ENCODE assay signal across 10 cellular contexts in genomic region chr16:24543949-24544348, GRCh38. TPM values are rescaled to one million over a fixed set of nuclear protein-coding genes. Genes with fewer than 3 reads are reported as not detected.
DNase-seq lines count a peak whose midpoint lies in the region; ATAC-seq and TF ChIP-seq lines count a peak whose summit lies in the region.
"Had no signal": no experiment of that assay in that cellular context is flagged by ENCODE, and none has a peak within 500 bp of the region (broad histone marks: within the 10 kb centered on the region; RNA-seq: fewer than 3 reads in every experiment).

No MANE protein-coding gene starts in this region.

- H3K9me3 ChIP-seq in OCI-LY3 (ENCODE audit: insufficient read depth, low read length) (no peaks in the 10 kb centered on the region), endodermal cell (ENCODE audit: control insufficient read depth, low read length) (no peaks in the 10 kb centered on the region)
- H3K9me3 ChIP-seq: pancreas had no signal

- 79 to 84% methylated on average over 2 of the region's 2 CpGs for WGBS in endodermal cell (ENCODE audit: insufficient coverage in 1 of 2, insufficient read length in 1 of 2), 2 experiments

- TF ChIP-seq CTCF in OCI-LY3 (IDR thresholded peaks at IDR 0.05; ENCODE audit: low read depth, low read length) (no peak), endodermal cell (conservative IDR thresholded peaks at IDR 0.05) (no peak)

- H3K4me3 ChIP-seq in OCI-LY3 (ENCODE audit: low read length) (0 out of 2 replicates have a peak overlapping the region, but pooled peaks have one; percentile 15), endodermal cell (ENCODE audit: low read length) (peak overlapping the region; percentile 36), rectal smooth muscle tissue (ENCODE audit: low read length) (no peak overlapping the region)

- H3K36me3 Mint-ChIP-seq in T-helper 1 cell treated with Interleukin-12 subunit alpha and Interleukin-12 subunit beta and Interleukin-4 antibody, amounts not matched to agents 30 μg/mL and 1 μg/mL, for 36 hours (ENCODE audit: low read depth) = peaks cover 49% of the 10 kb centered on the region
- peaks cover 40% of the 10 kb centered on the region for H3K36me3 Mint-ChIP-seq in endodermal cell (ENCODE audit: low read depth)

- peaks cover 96% of the 10 kb centered on the region for H3K79me2 ChIP-seq in OCI-LY3 (ENCODE audit: low read length)

- no peak overlapping the region for H2AFZ ChIP-seq in OCI-LY3 (ENCODE audit: low read depth, low read length)

- H4K20me1 ChIP-seq in OCI-LY3 (ENCODE audit: insufficient read depth, low read length) = peaks cover 72% of the 10 kb centered on the region

- no peaks in the 10 kb centered on the region for H3K9me3 Mint-ChIP-seq in T-helper 1 cell treated with Interleukin-12 subunit alpha and Interleukin-12 subunit beta and Interleukin-4 antibody, amounts not matched to agents 30 μg/mL and 1 μg/mL, for 36 hours
- no peaks in the 10 kb centered on the region for H3K9me3 Mint-ChIP-seq in endodermal cell

- H3K4me1 Mint-ChIP-seq in T-helper 1 cell treated with Interleukin-12 subunit alpha and Interleukin-12 subunit beta and Interleukin-4 antibody, amounts not matched to agents 30 μg/mL and 1 μg/mL, for 36 hours (ENCODE audit: low read depth) = peaks cover 50% of the 10 kb centered on the region
- peaks cover 26% of the 10 kb centered on the region for H3K4me1 Mint-ChIP-seq in endodermal cell

- H3K27me3 ChIP-seq in OCI-LY3 (ENCODE audit: low read depth, low read length) = no peaks in the 10 kb centered on the region
- no peaks in the 10 kb centered on the region for H3K27me3 ChIP-seq in endodermal cell (ENCODE audit: control insufficient read depth, insufficient read depth, low read length, poor library complexity, severe bottlenecking)
- no peaks in the 10 kb centered on the region for H3K27me3 ChIP-seq in rectal smooth muscle tissue (ENCODE audit: control insufficient read depth, insufficient read depth, low read length)
- H3K27me3 ChIP-seq: pancreas had no signal

- no peaks in the 10 kb centered on the region for H3K27me3 Mint-ChIP-seq in T-helper 1 cell treated with Interleukin-12 subunit alpha and Interleukin-12 subunit beta and Interleukin-4 antibody, amounts not matched to agents 30 μg/mL and 1 μg/mL, for 36 hours (ENCODE audit: low read depth)
- H3K27me3 Mint-ChIP-seq in endodermal cell (ENCODE audit: insufficient read depth) = no peaks in the 10 kb centered on the region

- ATAC-seq in GM21360 (IDR thresholded peaks at IDR 0.05; ENCODE audit: unreplicated experiment) (no peak), HG02678 (IDR thresholded peaks at IDR 0.05; ENCODE audit: unreplicated experiment) (no peak)
- ATAC-seq: pancreas had no signal

- H3K4me3 Mint-ChIP-seq in T-helper 1 cell treated with Interleukin-12 subunit alpha and Interleukin-12 subunit beta and Interleukin-4 antibody, amounts not matched to agents 30 μg/mL and 1 μg/mL, for 36 hours = peak overlapping the region; percentile 17
- no peak overlapping the region for H3K4me3 Mint-ChIP-seq in endodermal cell

- H3K36me3 ChIP-seq in OCI-LY3 (replicated peaks; ENCODE audit: low read depth, low read length) (peaks cover 45% of the 10 kb centered on the region), endodermal cell (ENCODE audit: control insufficient read depth, insufficient read depth, low read length) (peaks cover 44% of the 10 kb centered on the region), rectal smooth muscle tissue (ENCODE audit: control insufficient read depth, insufficient read depth, low read length) (peaks cover 2% of the 10 kb centered on the region)

- peaks cover 25% of the 10 kb centered on the region for H3K4me1 ChIP-seq in OCI-LY3 (ENCODE audit: low read length)
- H3K4me1 ChIP-seq in endodermal cell (ENCODE audit: control insufficient read depth, insufficient read depth, low read length) = no peaks in the 10 kb centered on the region
- H3K4me1 ChIP-seq in rectal smooth muscle tissue (ENCODE audit: control insufficient read depth, insufficient read depth, low read length) = peaks cover 28% of the 10 kb centered on the region

- H3K9ac ChIP-seq in OCI-LY3 (ENCODE audit: low read length) (no peak overlapping the region), endodermal cell (ENCODE audit: extremely low read depth, low read length, poor library complexity, severe bottlenecking) (no peak overlapping the region), rectal smooth muscle tissue (ENCODE audit: low read length) (no peak overlapping the region)

- no peak overlapping the region for H3K27ac Mint-ChIP-seq in T-helper 1 cell treated with Interleukin-12 subunit alpha and Interleukin-12 subunit beta and Interleukin-4 antibody, amounts not matched to agents 30 μg/mL and 1 μg/mL, for 36 hours
- no peak overlapping the region for H3K27ac Mint-ChIP-seq in endodermal cell

- DNase-seq in T-helper 1 cell (no peak), endodermal cell (no peak), NCI-H1105 treated with DMSO at 0.1 percent for 48 hours (lab: John Stamatoyannopoulos, UW) (no peak)
- DNase-seq: hippocampal formation, pancreas had no signal

- no peak overlapping the region for H3K27ac ChIP-seq in OCI-LY3 (ENCODE audit: low read length)
- no peak overlapping the region for H3K27ac ChIP-seq in endodermal cell (ENCODE audit: low read depth, low read length)
- H3K27ac ChIP-seq in rectal smooth muscle tissue (ENCODE audit: low read depth, low read length) = peak overlapping the region; percentile 49
- H3K27ac ChIP-seq: pancreas had no signal

- H3K4me2 ChIP-seq in OCI-LY3 (ENCODE audit: low read length) = peak overlapping the region; percentile 24

RNA-seq across cellular contexts. Expression of gene RBBP6, which starts 4.6 kb away (rescaled TPM):
- total RNA-seq in endodermal cell = 10 to 100 TPM; 70.3 to 76.6 TPM
- polyA plus RNA-seq in endodermal cell (2013, experiment 1 of 2) = 67.2 TPM
- polyA plus RNA-seq in endodermal cell (2013, experiment 2 of 2) = 73.7 TPM
